ENCODE assay signal across 1 cellular context in genomic region chrX:47619486-47620302, GRCh38.
TF ChIP-seq lines count a peak whose summit lies in the region.

Gene SYN1 (minus strand): TSS chrX:47619857. CDS start chrX:47619728, 129 bp downstream.

TF ChIP-seq in HEK293, 187 proteins besides CTCF, POLR2A, EP300 and RAD21 (continued from another document and continues in another):
- no peak for TF ChIP-seq ZSCAN5A (tag by site-specific recombination; IDR thresholded peaks at IDR 0.05)
- no peak for TF ChIP-seq ZNF560 (tag by site-specific recombination; IDR thresholded peaks at IDR 0.05; ENCODE audit: borderline replicate concordance)
- no peak for TF ChIP-seq TSHZ1 (tag by site-specific recombination; IDR thresholded peaks at IDR 0.05; ENCODE audit: borderline replicate concordance)
- TF ChIP-seq GLI2 (tag by site-specific recombination; IDR thresholded peaks at IDR 0.05; ENCODE audit: borderline replicate concordance, low read depth): no peak
- TF ChIP-seq ZNF629 (tag by site-specific recombination; IDR thresholded peaks at IDR 0.05): peak; percentile 97
- no peak for TF ChIP-seq ZFP41 (tag by site-specific recombination; IDR thresholded peaks at IDR 0.05; ENCODE audit: borderline replicate concordance)
- 0 out of 2 replicates have a peak, but pooled peaks have one; percentile 11 for TF ChIP-seq YY1 (tag by site-specific recombination; IDR thresholded peaks at IDR 0.05)
- peak; percentile 80 for TF ChIP-seq ZNF561 (tag by site-specific recombination; IDR thresholded peaks at IDR 0.05; ENCODE audit: borderline replicate concordance)
- TF ChIP-seq ZNF549 (tag by site-specific recombination; IDR thresholded peaks at IDR 0.05): no peak
- TF ChIP-seq HOXC10 (CRISPR knock-in tag; IDR thresholded peaks at IDR 0.05): no peak
- TF ChIP-seq ZNF341 (tag by site-specific recombination; IDR thresholded peaks at IDR 0.05; ENCODE audit: low read depth): no peak
- peak; percentile 81 for TF ChIP-seq ZNF660 (tag by site-specific recombination; IDR thresholded peaks at IDR 0.05)
- peak; percentile 82 for TF ChIP-seq ZBTB8A (tag by site-specific recombination; IDR thresholded peaks at IDR 0.05)
- no peak for TF ChIP-seq ZNF132 (tag by site-specific recombination; IDR thresholded peaks at IDR 0.05; ENCODE audit: borderline replicate concordance)
- TF ChIP-seq ZNF18 (tag by site-specific recombination; IDR thresholded peaks at IDR 0.05): no peak
- TF ChIP-seq ZFP3 (tag by site-specific recombination; IDR thresholded peaks at IDR 0.05; ENCODE audit: low read depth): no peak
- TF ChIP-seq ZNF488 (tag by site-specific recombination; IDR thresholded peaks at IDR 0.05): no peak
- no peak for TF ChIP-seq REPIN1 (tag by site-specific recombination; IDR thresholded peaks at IDR 0.05; ENCODE audit: low read depth)
- no peak for TF ChIP-seq KLF7 (tag by site-specific recombination; IDR thresholded peaks at IDR 0.05; ENCODE audit: borderline replicate concordance)
- TF ChIP-seq KLF1 (tag by site-specific recombination; IDR thresholded peaks at IDR 0.05): no peak
- TF ChIP-seq PRDM6 (tag by site-specific recombination; IDR thresholded peaks at IDR 0.05): no peak
- no peak for TF ChIP-seq ZNF544 (tag by site-specific recombination; IDR thresholded peaks at IDR 0.05)
- TF ChIP-seq ZNF23 (tag by site-specific recombination; IDR thresholded peaks at IDR 0.05; ENCODE audit: borderline replicate concordance): no peak
- no peak for TF ChIP-seq TCF7L2 (IDR thresholded peaks at IDR 0.05; ENCODE audit: borderline replicate concordance, low read depth, low read length)
- no peak for TF ChIP-seq ZNF398 (tag by site-specific recombination; IDR thresholded peaks at IDR 0.05)
- TF ChIP-seq ZNF624 (tag by site-specific recombination; IDR thresholded peaks at IDR 0.05): no peak
- no peak for TF ChIP-seq ZNF423 (tag by site-specific recombination; IDR thresholded peaks at IDR 0.05)
- TF ChIP-seq ZBTB44 (tag by site-specific recombination; IDR thresholded peaks at IDR 0.05): no peak
- 0 out of 2 replicates have a peak, but pooled peaks have one; percentile 20 for TF ChIP-seq KLF9 (tag by site-specific recombination; IDR thresholded peaks at IDR 0.05; ENCODE audit: low read depth)
- TF ChIP-seq ZBTB11 (tag by site-specific recombination; conservative IDR thresholded peaks at IDR 0.05; ENCODE audit: low read depth): no peak
- peak; percentile 82 for TF ChIP-seq ZFHX2 (tag by site-specific recombination; conservative IDR thresholded peaks at IDR 0.05)
- no peak for TF ChIP-seq ZNF202 (tag by site-specific recombination; IDR thresholded peaks at IDR 0.05; ENCODE audit: borderline replicate concordance)
- TF ChIP-seq ZBTB21 (tag by site-specific recombination; IDR thresholded peaks at IDR 0.05): peak; percentile 68; the same call in 1 of the 2 replicates
- no peak for TF ChIP-seq ZNF518A (tag by site-specific recombination; conservative IDR thresholded peaks at IDR 0.05; ENCODE audit: low read depth)
